ENCODE assay signal across 9 cellular contexts in genomic region chr1:226662704-226663326, GRCh38.
DNase-seq lines count a peak whose midpoint lies in the region; ATAC-seq and TF ChIP-seq lines count a peak whose summit lies in the region.
"Had no signal": no experiment of that assay in that cellular context is flagged by ENCODE, and none has a peak within 500 bp of the region (broad histone marks: within the 10 kb centered on the region; RNA-seq: fewer than 3 reads in every experiment).

No MANE protein-coding gene starts in this region.

- H3K4me3 ChIP-seq in gastroesophageal sphincter (no peak overlapping the region), vagina (no peak overlapping the region)

- H3K4me1 ChIP-seq in gastroesophageal sphincter, result peaks cover 0 to 88% (median 49%) of the 10 kb centered on the region in 3 donors
- peaks cover 98% of the 10 kb centered on the region for H3K4me1 ChIP-seq in vagina

- H3K36me3 ChIP-seq in gastroesophageal sphincter, result no peaks in the 10 kb centered on the region
- no peaks in the 10 kb centered on the region for H3K36me3 ChIP-seq in vagina

- no peak for TF ChIP-seq EP300 in gastroesophageal sphincter (IDR thresholded peaks at IDR 0.05)

- DNase-seq in DMS153 (lab: John Stamatoyannopoulos, UW) (peak; percentile 22), DMS153 treated with DMSO at 0.1 percent for 48 hours (lab: John Stamatoyannopoulos, UW; ENCODE audit: unreplicated experiment) (no peak), RPMI7951 (ENCODE audit: low read depth) (peak; percentile 97), renal cortical epithelial cell (ENCODE audit: low read depth) (peak; percentile 89), vagina (ENCODE audit: extremely low spot score in 2 of 2) (peak in 1 of 2 donors; percentile 99)
- peak; percentile 93 for DNase-seq in activated effector memory CD4-positive, alpha-beta T cell treated with anti-CD3 and anti-CD28 coated beads, Interleukin-2, amount 50 U/mL, for 16 hours

- H3K27ac ChIP-seq in gastroesophageal sphincter (peak overlapping the region in 1 of 4 donors; percentile 73), vagina (peak overlapping the region; percentile 98)
- H3K27ac ChIP-seq: 22Rv1 had no signal

- H3K9me3 ChIP-seq in gastroesophageal sphincter (no peaks in the 10 kb centered on the region), vagina (no peaks in the 10 kb centered on the region)

- 0 to 20% methylated on average over 3 to 4 of the region's 13 CpGs for WGBS in gastroesophageal sphincter (ENCODE audit: low coverage in 1 of 2), 2 donors

- peak in 1 of 2 donors; percentile 19 for TF ChIP-seq POLR2A in gastroesophageal sphincter (IDR thresholded peaks at IDR 0.05)
- peak in 1 of 2 donors; percentile 44 for TF ChIP-seq POLR2A in vagina (IDR thresholded peaks at IDR 0.05)

- intact Hi-C loops in vagina (cut with DNase I), result loop anchor here (2.0 to 5.0 kb wide), 3 partner anchors 14 to 74 kb away; partner anchors contain the start of gene ITPKB

- H3K27me3 ChIP-seq in gastroesophageal sphincter, result no peaks in the 10 kb centered on the region
- no peaks in the 10 kb centered on the region for H3K27me3 ChIP-seq in vagina

- ATAC-seq in HG03066 (IDR thresholded peaks at IDR 0.05; ENCODE audit: low read depth, unreplicated experiment), result peak; percentile 96
- ATAC-seq in gastroesophageal sphincter, result peak; percentile 81

- no peak for TF ChIP-seq CTCF in gastroesophageal sphincter (IDR thresholded peaks at IDR 0.05)
- TF ChIP-seq CTCF in vagina (IDR thresholded peaks at IDR 0.05), result no peak
